In genomic region chr4:163228648-163229047, GRCh38 we compare ENCODE assay signal across 8 cellular contexts.
"Had no signal": no experiment of that assay in that cellular context is flagged by ENCODE, and none has a peak within 500 bp of the region (broad histone marks: within the 10 kb centered on the region; RNA-seq: fewer than 3 reads in every experiment).

No MANE protein-coding gene starts in this region.

- DNase-seq: GDM1, GF-D8 had no signal

- ATAC-seq: GM12878 had no signal

- H3K4me3 ChIP-seq: GM12878 had no signal

- FAIRE-seq: G401.6, GM12878, GM12891, GM12892, GM18507, GM19239 had no signal
